16 cellular contexts compared by ENCODE assay signal in the genomic region with DNA sequence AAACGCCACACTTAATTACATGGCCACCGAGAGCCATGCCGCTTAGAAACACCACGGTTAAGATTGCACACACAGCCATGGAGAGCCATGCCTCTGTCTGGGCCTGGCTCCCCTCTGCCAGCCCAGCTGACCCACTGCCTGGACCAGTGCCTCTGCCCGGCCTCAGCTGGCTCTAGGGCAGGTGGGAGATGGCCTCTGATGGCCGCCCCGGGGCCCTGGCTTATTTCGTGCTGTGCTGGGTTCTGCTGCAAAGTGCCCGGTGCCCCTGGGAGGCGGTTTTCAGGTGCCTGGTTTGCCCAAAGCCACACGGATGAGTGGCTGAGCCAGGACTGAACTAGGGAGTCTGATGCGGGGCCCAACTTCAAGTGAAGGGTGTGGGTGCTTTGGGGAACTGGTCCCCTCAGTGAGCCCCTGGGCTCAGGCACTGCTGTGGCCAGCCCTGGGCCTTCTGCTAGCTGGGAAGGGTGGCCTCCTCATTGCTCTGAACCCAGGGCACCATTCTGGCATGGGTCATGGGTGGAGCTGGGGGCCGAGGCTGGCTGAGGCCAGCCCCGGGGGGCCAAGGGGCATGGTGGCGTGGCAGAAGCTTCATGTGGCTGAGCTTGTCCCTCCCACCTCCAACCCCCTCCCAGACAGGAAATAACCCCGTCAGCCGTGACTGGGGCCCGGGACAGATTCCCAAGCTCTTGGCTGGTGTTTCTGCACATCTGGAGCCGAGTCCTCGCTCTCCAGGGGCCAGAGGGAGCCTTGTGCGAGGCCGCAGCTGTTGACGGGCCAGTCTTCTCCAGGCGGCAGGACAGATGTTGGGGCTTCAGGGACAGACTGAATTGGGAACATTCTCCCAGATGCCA. TPM values are rescaled to one million over a fixed set of nuclear protein-coding genes. Genes with fewer than 3 reads are reported as not detected.
A peak's percentile ranks its signal among the peaks of the same experiment; 100 is the strongest.
DNase-seq lines count a peak whose midpoint lies in the region; ATAC-seq and TF ChIP-seq lines count a peak whose summit lies in the region.
"Had no signal": no experiment of that assay in that cellular context is flagged by ENCODE, and none has a peak within 500 bp of the region (broad histone marks: within the 10 kb centered on the region; RNA-seq: fewer than 3 reads in every experiment).

No MANE protein-coding gene starts in this region.

- H3K9me2 ChIP-seq in neural cell (ENCODE audit: insufficient read depth, low read length) (no peaks in the 10 kb centered on the region), MM.1S (replicated peaks; ENCODE audit: insufficient read depth, low read length) (no peaks in the 10 kb centered on the region)

- peaks cover 16% of the 10 kb centered on the region for H3K27me3 Mint-ChIP-seq in glutamatergic neuron (ENCODE audit: unreplicated experiment)
- no peaks in the 10 kb centered on the region for H3K27me3 Mint-ChIP-seq in Calu3 (ENCODE audit: unreplicated experiment)

- H3K9me3 Mint-ChIP-seq in glutamatergic neuron (ENCODE audit: unreplicated experiment) (peaks cover 15% of the 10 kb centered on the region), Calu3 (ENCODE audit: low read depth, unreplicated experiment) (no peaks in the 10 kb centered on the region)

- H3K4me2 ChIP-seq in neural cell (ENCODE audit: low read length) (no peak overlapping the region), MM.1S (ENCODE audit: low read depth, low read length) (no peak overlapping the region)

- H3K9me3 ChIP-seq in neural cell (ENCODE audit: low read length) (no peaks in the 10 kb centered on the region), MM.1S (replicated peaks; ENCODE audit: insufficient read depth, low read length) (no peaks in the 10 kb centered on the region)
- H3K9me3 ChIP-seq: suprapubic skin had no signal

- CTCF ChIA-PET in Calu3 (lab: Charles Lee): interaction anchor here (0.6 kb wide), 1 partner anchor 351 kb away, joined by 3 read pairs; a partner anchor contains a TSS

- H2AFZ ChIP-seq in neural cell (ENCODE audit: low read depth, low read length) (no peak overlapping the region), MM.1S (ENCODE audit: low read length) (no peak overlapping the region)

- H3K36me3 ChIP-seq in neural cell (ENCODE audit: insufficient read depth, low read length): no peaks in the 10 kb centered on the region
- no peaks in the 10 kb centered on the region for H3K36me3 ChIP-seq in MM.1S (replicated peaks; ENCODE audit: insufficient read depth, low read length)
- H3K36me3 ChIP-seq: suprapubic skin had no signal

- H3K79me2 ChIP-seq in neural cell (replicated peaks; ENCODE audit: insufficient read depth, low read length) (peaks cover 6% of the 10 kb centered on the region), MM.1S (ENCODE audit: low read length) (no peaks in the 10 kb centered on the region)

- intact Hi-C loops in Right ventricle myocardium inferior (cut with DNase I) (no loop called here), cardiac septum (cut with DNase I) (no loop called here), Calu3 (cut with micrococcal nuclease; ENCODE audit: unreplicated experiment) (no loop called here)

- H4K20me1 ChIP-seq in neural cell (ENCODE audit: insufficient read depth) (no peaks in the 10 kb centered on the region), MM.1S (ENCODE audit: insufficient read depth, low read length) (no peaks in the 10 kb centered on the region)

- no peaks in the 10 kb centered on the region for H3K36me3 Mint-ChIP-seq in glutamatergic neuron (ENCODE audit: unreplicated experiment)
- peaks cover 5% of the 10 kb centered on the region for H3K36me3 Mint-ChIP-seq in Calu3 (ENCODE audit: insufficient read depth, unreplicated experiment)

- H3K4me3 ChIP-seq in neural cell (ENCODE audit: low read length) (peak overlapping the region; percentile 72), MM.1S (ENCODE audit: low read length) (no peak overlapping the region)
- H3K4me3 ChIP-seq: suprapubic skin had no signal

- H3K27me3 ChIP-seq in neural cell (ENCODE audit: insufficient read depth, low read depth, low read length) (no peaks in the 10 kb centered on the region), MM.1S (replicated peaks; ENCODE audit: insufficient read depth, low read length) (peaks cover 31% of the 10 kb centered on the region)
- H3K27me3 ChIP-seq: foreskin keratinocyte, suprapubic skin had no signal

- H3K4me1 ChIP-seq in MM.1S (ENCODE audit: low read length): no peaks in the 10 kb centered on the region

- H3K4me3 Mint-ChIP-seq in glutamatergic neuron (ENCODE audit: unreplicated experiment): peak overlapping the region; percentile 30
- H3K4me3 Mint-ChIP-seq in Calu3 (ENCODE audit: low read depth, unreplicated experiment): no peak overlapping the region

- H3K27ac Mint-ChIP-seq in glutamatergic neuron (ENCODE audit: unreplicated experiment) (peak overlapping the region; percentile 96), Calu3 (ENCODE audit: unreplicated experiment) (no peak overlapping the region)

- no peak for TF ChIP-seq RAD21 in neural cell (conservative IDR thresholded peaks at IDR 0.05)

- BruUV-seq in Calu3 (replicated peaks; lab: Mats Ljungman, UMichigan): no TSS peak

- H3K4me1 Mint-ChIP-seq in glutamatergic neuron (ENCODE audit: low read depth, unreplicated experiment): peaks cover 34% of the 10 kb centered on the region
- no peaks in the 10 kb centered on the region for H3K4me1 Mint-ChIP-seq in Calu3 (ENCODE audit: low read depth, unreplicated experiment)

- ATAC-seq in Right ventricle myocardium inferior: peak; percentile 66
- ATAC-seq: foreskin keratinocyte had no signal

- no peak for TF ChIP-seq EP300 in neural cell (conservative IDR thresholded peaks at IDR 0.05; ENCODE audit: poor library complexity, severe bottlenecking)

- H3K27ac ChIP-seq in neural cell (ENCODE audit: low read length) (peak overlapping the region; percentile 90), MM.1S (ENCODE audit: low read length) (no peak overlapping the region)
- H3K27ac ChIP-seq: foreskin keratinocyte had no signal

- TF ChIP-seq CTCF in glutamatergic neuron (IDR thresholded peaks at IDR 0.05; ENCODE audit: partially characterized antibody, unreplicated experiment) (no peak), neural cell (IDR thresholded peaks at IDR 0.05; ENCODE audit: poor library complexity, severe bottlenecking) (no peak), Calu3 (IDR thresholded peaks at IDR 0.05; ENCODE audit: unreplicated experiment) (no peak), MM.1S (IDR thresholded peaks at IDR 0.05; ENCODE audit: low read length) (no peak)

- H3K9ac ChIP-seq in neural cell (ENCODE audit: low read length) (peak overlapping the region; percentile 89), MM.1S (ENCODE audit: low read length) (no peak overlapping the region)

- H3F3A ChIP-seq in neural cell (ENCODE audit: insufficient read depth, low read length, poor library complexity, severe bottlenecking) (no peaks in the 10 kb centered on the region), MM.1S (ENCODE audit: insufficient read depth, low read length) (no peaks in the 10 kb centered on the region)

- DNase-seq in Right ventricle myocardium inferior (ENCODE audit: missing footprints): peak; percentile 80
- no peak for DNase-seq in cardiac septum (ENCODE audit: low spot score)
- DNase-seq in glutamatergic neuron: no peak
- DNase-seq in hepatic stellate cell (ENCODE audit: low spot score): no peak
- DNase-seq in AML-193 (lab: John Stamatoyannopoulos, UW): no peak
- no peak for DNase-seq in Calu3
- DNase-seq in MM.1S: no peak
- DNase-seq: activated CD8-positive, alpha-beta memory T cell treated with anti-CD3 and anti-CD28 coated beads for 24 hours; activated gamma-delta T cell; foreskin keratinocyte; midbrain had no signal

TF ChIP-seq in neural cell, 6 proteins besides CTCF, POLR2A, EP300 and RAD21 (continues in another document):
- TF ChIP-seq SMC3 (conservative IDR thresholded peaks at IDR 0.05; ENCODE audit: poor library complexity) (no peak), TAF1 (IDR thresholded peaks at IDR 0.05; ENCODE audit: low read depth) (no peak), EZH2 (IDR thresholded peaks at IDR 0.05; ENCODE audit: borderline replicate concordance, insufficient read depth, low read length, poor library complexity, severe bottlenecking) (no peak), MXI1 (conservative IDR thresholded peaks at IDR 0.05; ENCODE audit: poor library complexity, severe bottlenecking) (no peak)

RNA-seq across cellular contexts. Expression of a gene that starts 1.9 kb away (rescaled TPM):
- total RNA-seq in Right ventricle myocardium inferior: 10.6 TPM
- total RNA-seq in cardiac septum: 7.0 TPM
- 174 TPM for total RNA-seq in glutamatergic neuron (ENCODE audit: unreplicated experiment)
- 26.9 and 34.6 TPM in 2 replicates for polyA plus RNA-seq in neural cell
- polyA minus RNA-seq in neural cell: 42.4 and 45.5 TPM in 2 replicates
- total RNA-seq in Calu3 (2022): 3.7 and 4.7 TPM in 2 replicates
- total RNA-seq: OCI-LY7 had no signal

RNA-seq across cellular contexts. Expression of a gene that starts 18.8 kb away (rescaled TPM):
- total RNA-seq in Right ventricle myocardium inferior (not detected), cardiac septum (not detected), glutamatergic neuron (ENCODE audit: unreplicated experiment) (0.66 TPM), Calu3 (2022) (not detected in 2 replicates)
- not detected in 2 replicates for polyA plus RNA-seq in neural cell
- polyA minus RNA-seq in neural cell: not detected in 2 replicates
- total RNA-seq: A172, astrocyte, foreskin keratinocyte, OCI-LY7, suprapubic skin had no signal
- polyA plus RNA-seq: foreskin keratinocyte had no signal

RNA-seq across cellular contexts. Expression of a gene that starts 27.0 kb away (rescaled TPM):
- total RNA-seq in Right ventricle myocardium inferior (58.8 TPM), cardiac septum (71.2 TPM), glutamatergic neuron (ENCODE audit: unreplicated experiment) (55.5 TPM), Calu3 (2022) (54.5 and 56.2 TPM in 2 replicates)
- 21.1 and 23.3 TPM in 2 replicates for polyA plus RNA-seq in neural cell
- polyA minus RNA-seq in neural cell: 40.4 and 41.9 TPM in 2 replicates

RNA-seq across cellular contexts. Expression of a gene that starts 56.9 kb away (rescaled TPM):
- total RNA-seq in Right ventricle myocardium inferior: 54.6 TPM
- 91.0 TPM for total RNA-seq in cardiac septum
- 5.6 TPM for total RNA-seq in glutamatergic neuron (ENCODE audit: unreplicated experiment)
- 1.7 and 3.5 TPM in 2 replicates for polyA plus RNA-seq in neural cell
- 1.9 TPM in 2 replicates for polyA minus RNA-seq in neural cell
- 146 and 160 TPM in 2 replicates for total RNA-seq in Calu3 (2022)
- total RNA-seq: OCI-LY7 had no signal

Comparison
In these comparisons a context has a peak if more than half of its experiments do, and no peak if none do; other contexts are left out.
1. RNA of a gene that starts 1.9 kb away (total RNA-seq): 174 TPM in glutamatergic neuron (single experiment); 10.6 TPM in Right ventricle myocardium inferior (single experiment), 7.0 TPM in cardiac septum (single experiment) and 3.7 to 4.7 TPM in Calu3; every median in the first group is over 10 times any median in the second.